20 cellular contexts compared by ENCODE assay signal in the genomic region with DNA sequence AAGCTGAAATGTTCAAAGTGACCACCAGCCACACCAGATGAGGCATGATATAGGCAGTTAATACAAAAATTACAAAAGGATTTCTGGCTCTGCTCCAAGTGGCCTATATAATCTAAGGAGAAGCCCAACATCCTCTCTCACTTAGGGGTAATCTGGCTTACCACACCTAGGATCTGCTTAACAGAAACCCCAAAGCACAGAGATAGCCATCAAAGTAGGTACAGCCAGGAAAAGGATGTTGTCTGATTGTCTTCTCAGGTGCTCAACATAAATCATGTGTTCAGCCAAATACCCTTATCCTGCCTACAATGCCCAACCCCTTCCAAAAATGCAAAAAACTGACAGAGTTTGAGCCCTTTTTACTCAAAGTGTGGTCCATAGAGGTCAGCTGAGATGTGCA. TPM values are rescaled to one million over a fixed set of nuclear protein-coding genes. Genes with fewer than 3 reads are reported as not detected.
DNase-seq lines count a peak whose midpoint lies in the region; ATAC-seq and TF ChIP-seq lines count a peak whose summit lies in the region.
"Had no signal": no experiment of that assay in that cellular context is flagged by ENCODE, and none has a peak within 500 bp of the region (broad histone marks: within the 10 kb centered on the region; RNA-seq: fewer than 3 reads in every experiment).

No MANE protein-coding gene starts in this region.

- no peaks in the 10 kb centered on the region for H3K4me1 ChIP-seq in CD8-positive, alpha-beta T cell (ENCODE audit: insufficient read depth, low read length)
- H3K4me1 ChIP-seq in IMR-90 (ENCODE audit: control insufficient read depth, insufficient read depth, low read length) (peaks cover 3% of the 10 kb centered on the region), parathyroid adenoma (no peaks in the 10 kb centered on the region)
- H3K4me1 ChIP-seq: BE2C had no signal

- H3K23ac ChIP-seq in IMR-90 (ENCODE audit: low read depth, low read length) = no peak overlapping the region

- H3K36me3 Mint-ChIP-seq in CD8-positive, alpha-beta T cell = no peaks in the 10 kb centered on the region
- H3K36me3 Mint-ChIP-seq in immature natural killer cell = peaks cover 0 to 3% (median 0%) of the 10 kb centered on the region in 3 donors
- H3K36me3 Mint-ChIP-seq: naive B cell had no signal

- peak overlapping the region; percentile 10 for H3K4me3 ChIP-seq in CD8-positive, alpha-beta T cell (ENCODE audit: low read depth, low read length)
- H3K4me3 ChIP-seq in IMR-90 (ENCODE audit: insufficient read depth, low read depth, low read length) (no peak overlapping the region), parathyroid adenoma (ENCODE audit: low read depth, low read length) (no peak overlapping the region)

- peak overlapping the region; percentile 84 for H3K27ac Mint-ChIP-seq in CD8-positive, alpha-beta T cell
- peak overlapping the region in 4 of 6 donors; percentile 71 to 89 (median 78) for H3K27ac Mint-ChIP-seq in immature natural killer cell

- H3K4ac ChIP-seq in IMR-90 (ENCODE audit: low read depth, low read length) = no peak overlapping the region

- in situ Hi-C loops in IMR-90 (cut with MboI; ENCODE audit: low sequenced_read_pairs) = no loop called here

- H2BK20ac ChIP-seq in IMR-90 (ENCODE audit: low read depth, low read length) = no peak overlapping the region

- H2BK5ac ChIP-seq in IMR-90 (ENCODE audit: low read depth, low read length, poor library complexity, severe bottlenecking) = no peak overlapping the region

- H2AK5ac ChIP-seq in IMR-90 (ENCODE audit: low read depth, low read length) = no peak overlapping the region

- peak overlapping the region; percentile 24; the same call in 1 of the 2 replicates for H3K4me2 ChIP-seq in IMR-90 (ENCODE audit: low read depth, low read length)
- H3K4me2 ChIP-seq in parathyroid adenoma (ENCODE audit: low read length) = no peak overlapping the region

- BruUV-seq in IMR-90 (replicated peaks; lab: Mats Ljungman, UMichigan) = no TSS peak

- peaks cover 2% of the 10 kb centered on the region for H3K9me3 Mint-ChIP-seq in CD8-positive, alpha-beta T cell
- peaks cover 0 to 6% (median 0%) of the 10 kb centered on the region in 6 donors for H3K9me3 Mint-ChIP-seq in immature natural killer cell

- no peak overlapping the region for H4K91ac ChIP-seq in IMR-90 (ENCODE audit: insufficient read depth, low read depth, low read length)

- H3K18ac ChIP-seq in IMR-90 (ENCODE audit: low read depth, low read length) = no peak overlapping the region

- intact Hi-C loops in CD8-positive, alpha-beta T cell (cut with DNase I, micrococcal nuclease) = loop anchor here in 1 of 2 experiments (5.0 kb wide), 1 partner anchor 52 kb away; a partner anchor contains a TSS
- intact Hi-C loops in IMR-90 (cut with micrococcal nuclease) = loop anchor here (10.0 kb wide), 1 partner anchor 134 kb away; no protein-coding TSS in a partner anchor

- H3K9me3 ChIP-seq in CD8-positive, alpha-beta T cell (ENCODE audit: low read length) = no peaks in the 10 kb centered on the region
- no peaks in the 10 kb centered on the region for H3K9me3 ChIP-seq in IMR-90 (ENCODE audit: control insufficient read depth, insufficient read depth, low read length)
- no peaks in the 10 kb centered on the region for H3K9me3 ChIP-seq in parathyroid adenoma (ENCODE audit: control insufficient read depth, low read length)
- H3K9me3 ChIP-seq: BE2C, thoracic aorta had no signal

- H3K27me3 Mint-ChIP-seq in CD8-positive, alpha-beta T cell (ENCODE audit: low read depth) = no peaks in the 10 kb centered on the region
- H3K27me3 Mint-ChIP-seq in immature natural killer cell (ENCODE audit: low read depth in 3 of 3) = peaks cover 1 to 5% (median 4%) of the 10 kb centered on the region in 3 donors
- H3K27me3 Mint-ChIP-seq: naive B cell had no signal

- H3K27ac ChIP-seq in CD8-positive, alpha-beta T cell (ENCODE audit: low read depth, low read length) = peak overlapping the region; percentile 41
- H3K27ac ChIP-seq in IMR-90 (ENCODE audit: insufficient read depth, low read length) = no peak overlapping the region
- no peak overlapping the region for H3K27ac ChIP-seq in parathyroid adenoma

- no peak for DNase-seq in CD8-positive, alpha-beta T cell
- DNase-seq in IMR-90 = no peak
- DNase-seq in immature natural killer cell = no peak
- no peak for DNase-seq in NCI-H748 treated with DMSO at 0.1 percent for 48 hours (lab: John Stamatoyannopoulos, UW)
- DNase-seq: activated CD8-positive, alpha-beta memory T cell treated with anti-CD3 and anti-CD28 coated beads, Interleukin-2, amount 50 U/mL, for 48 hours; activated naive CD4-positive, alpha-beta T cell; BE2C; DMS 273 treated with DMSO at 0.1 percent for 48 hours; GOT3; naive B cell; NCI-H187 treated with DMSO at 0.1 percent for 48 hours; NCI-H510A treated with DMSO at 0.1 percent for 48 hours; SIG-M5; stimulated activated CD4-positive, alpha-beta T cell treated with anti-CD3 and anti-CD28 coated beads, Interleukin-1b, Interleukin-23, amount 100 ng/mL, for 48 hours had no signal

- H2AK9ac ChIP-seq in IMR-90 (replicated peaks; ENCODE audit: low read depth, low read length, poor library complexity) = no peak overlapping the region

- H3K4me3 Mint-ChIP-seq in CD8-positive, alpha-beta T cell = peak overlapping the region; percentile 67
- H3K4me3 Mint-ChIP-seq in immature natural killer cell = peak overlapping the region in 3 of 5 donors; percentile 55 to 83 (median 74)

- no peak overlapping the region for H2AFZ ChIP-seq in IMR-90 (replicated peaks; ENCODE audit: low read length, poor library complexity)
- H2AFZ ChIP-seq in parathyroid adenoma = peak overlapping the region; percentile 89

- no peak overlapping the region for H2BK15ac ChIP-seq in IMR-90 (ENCODE audit: low read depth, low read length)

- H4K5ac ChIP-seq in IMR-90 (ENCODE audit: low read depth, low read length) = no peak overlapping the region

- H3K36me3 ChIP-seq in CD8-positive, alpha-beta T cell (ENCODE audit: insufficient read depth, low read length) = no peaks in the 10 kb centered on the region
- H3K36me3 ChIP-seq in IMR-90 (ENCODE audit: control insufficient read depth, insufficient read depth, low read length) (no peaks in the 10 kb centered on the region), parathyroid adenoma (ENCODE audit: control insufficient read depth, insufficient read depth, low read length) (no peaks in the 10 kb centered on the region)
- H3K36me3 ChIP-seq: BE2C, thoracic aorta had no signal

- H4K20me1 ChIP-seq in IMR-90 (ENCODE audit: insufficient read depth, low read length) = no peaks in the 10 kb centered on the region

- no peak for TF ChIP-seq CTCF in CD8-positive, alpha-beta T cell (IDR thresholded peaks at IDR 0.05)
- TF ChIP-seq CTCF in IMR-90 (conservative IDR thresholded peaks at IDR 0.05; ENCODE audit: low read depth, low read length) = no peak
- no peak for TF ChIP-seq CTCF in parathyroid adenoma (IDR thresholded peaks at IDR 0.05)

- POLR2A ChIA-PET in CD8-positive, alpha-beta T cell (lab: Charles Lee) = interaction anchor here (0.9 to 1.1 kb wide), 2 partner anchors 33 to 148 kb away, joined by 3 to 4 read pairs; a partner anchor contains a TSS
- POLR2A ChIA-PET in IMR-90 (lab: Charles Lee; ENCODE audit: unreplicated experiment) = interaction anchor here (0.8 kb wide), 1 partner anchor 343 kb away, joined by 4 read pairs; no protein-coding TSS in a partner anchor

- ATAC-seq in CD8-positive, alpha-beta T cell = peak; percentile 22
- ATAC-seq in IMR-90 (ENCODE audit: low read depth) (no peak), HG03280 (IDR thresholded peaks at IDR 0.05; ENCODE audit: unreplicated experiment) (no peak), GM21381 (IDR thresholded peaks at IDR 0.05; ENCODE audit: unreplicated experiment) (no peak)
- ATAC-seq: activated CD4-positive, CD25-positive, alpha-beta regulatory T cell treated with anti-CD3 and anti-CD28 coated beads, Interleukin-2, amount 50 U/mL, for 24 hours; left lobe of liver had no signal

- no peaks in the 10 kb centered on the region for H3K27me3 ChIP-seq in CD8-positive, alpha-beta T cell (ENCODE audit: insufficient read depth, low read length)
- H3K27me3 ChIP-seq in IMR-90 (ENCODE audit: control insufficient read depth, insufficient read depth, low read length) (no peaks in the 10 kb centered on the region; the same call in 1 of the 2 replicates), parathyroid adenoma (ENCODE audit: control insufficient read depth, insufficient read depth, low read length) (no peaks in the 10 kb centered on the region)
- H3K27me3 ChIP-seq: BE2C had no signal

- CTCF ChIA-PET in CD8-positive, alpha-beta T cell (lab: Charles Lee) = interaction anchor here (1.3 to 1.7 kb wide), 4 partner anchors 14 to 285 kb away, joined by 4 to 8 read pairs (median 6); no protein-coding TSS in a partner anchor
- CTCF ChIA-PET in IMR-90 (lab: Yijun Ruan, JAX) = interaction anchor here (0.6 kb wide), 1 partner anchor 812 kb away, joined by 3 read pairs; no protein-coding TSS in a partner anchor

- TF ChIP-seq POLR2A in IMR-90 (IDR thresholded peaks at IDR 0.05; ENCODE audit: low read depth, low read length) = no peak

- no peak overlapping the region for H3K56ac ChIP-seq in IMR-90 (ENCODE audit: extremely low read depth, insufficient read depth, low read length)

- dilution Hi-C loops in IMR-90 (cut with HindIII; ENCODE audit: low sequenced_read_pairs, unreplicated experiment) = loop anchor here (25.0 kb wide), 1 partner anchor 282 kb away; a partner anchor contains a TSS

- H3K9ac ChIP-seq in IMR-90 (ENCODE audit: low read depth, low read length) (no peak overlapping the region), parathyroid adenoma (no peak overlapping the region)

- H3K9me1 ChIP-seq in IMR-90 (ENCODE audit: insufficient read depth, low read length) = no peaks in the 10 kb centered on the region

- no peak overlapping the region for H3K14ac ChIP-seq in IMR-90 (replicated peaks; ENCODE audit: low read depth, low read length)

- H3K79me2 ChIP-seq in parathyroid adenoma = no peaks in the 10 kb centered on the region

- H2BK120ac ChIP-seq in IMR-90 (ENCODE audit: low read depth, low read length) = no peak overlapping the region

- no peak for TF ChIP-seq RAD21 in IMR-90 (IDR thresholded peaks at IDR 0.05; ENCODE audit: low read length)

- no peak overlapping the region for H4K8ac ChIP-seq in IMR-90 (ENCODE audit: low read depth in 2 of 2, low read length in 2 of 2)

- H3K4me1 Mint-ChIP-seq in CD8-positive, alpha-beta T cell (ENCODE audit: low read depth) = peaks cover 18% of the 10 kb centered on the region
- peaks cover 2 to 16% of the 10 kb centered on the region in 2 donors for H3K4me1 Mint-ChIP-seq in immature natural killer cell

- no peaks in the 10 kb centered on the region for H3K79me1 ChIP-seq in IMR-90 (ENCODE audit: low read depth in 1 of 2, low read length in 2 of 2)

TF ChIP-seq in IMR-90, 13 proteins besides CTCF, POLR2A, EP300 and RAD21 (continues in another document):
- TF ChIP-seq CEBPB (IDR thresholded peaks at IDR 0.05; ENCODE audit: low read depth, low read length) = no peak

RNA-seq across cellular contexts. Expression of a gene that starts 54.0 kb away (rescaled TPM):
- 10 to 100 TPM; 59.8 to 61.0 TPM for total RNA-seq in CD8-positive, alpha-beta T cell
- total RNA-seq in IMR-90 (2012; rRNA removed) = 11.5 and 11.9 TPM in 2 replicates
- polyA plus RNA-seq in IMR-90 (2012; rRNA removed) (5.4 and 6.1 TPM in 2 replicates), immature natural killer cell (10 to 100 TPM; 25.5 to 57.1 (median 55.5) TPM)
- polyA plus RNA-seq in IMR-90 (2012; cell fraction: cytosol; rRNA removed) = 4.0 and 4.1 TPM in 2 replicates
- 7.1 and 10.1 TPM in 2 replicates for polyA plus RNA-seq in IMR-90 (2012; cell fraction: nucleus; rRNA removed; ENCODE audit: low replicate concordance)
